ENCODE assay signal across 19 cellular contexts in genomic region chr7:47788083-47788482, GRCh38.
DNase-seq lines count a peak whose midpoint lies in the region; ATAC-seq, FAIRE-seq and TF ChIP-seq lines count a peak whose summit lies in the region.
"Had no signal": no experiment of that assay in that cellular context is flagged by ENCODE, and none has a peak within 500 bp of the region (broad histone marks: within the 10 kb centered on the region; RNA-seq: fewer than 3 reads in every experiment).

No MANE protein-coding gene starts in this region.

- no peak for DNase-seq in mammary epithelial cell
- no peak for DNase-seq in breast epithelium (ENCODE audit: low spot score in 2 of 2)
- no peak for DNase-seq in RWPE2 (ENCODE audit: low spot score)
- no peak for DNase-seq in frontal cortex (ENCODE audit: low spot score in 2 of 2)
- no peak for DNase-seq in amygdala (lab: John Stamatoyannopoulos, UW)
- DNase-seq in NCI-H187 (lab: John Stamatoyannopoulos, UW), result no peak
- DNase-seq in RKO (ENCODE audit: low spot score), result no peak
- no peak for DNase-seq in NCI-H1105 treated with DMSO at 0.1 percent for 48 hours (lab: John Stamatoyannopoulos, UW)
- DNase-seq: 8988T, Caco-2, GDM1, Karpas-422, MM.1S, NCI-H1105, NCI-H187 treated with DMSO at 0.1 percent for 48 hours, NCI-H2171, NCI-H510A, NCI-H82 had no signal

- no peak overlapping the region for H3K9ac ChIP-seq in mammary epithelial cell (ENCODE audit: insufficient read depth, low read length)

- WGBS in mammary epithelial cell (ENCODE audit: low coverage, missing lambda C conversion rate), result 96% methylated on average over 4 of the region's 4 CpGs

- CTCF ChIA-PET in mammary epithelial cell (lab: Charles Lee; ENCODE audit: low non-redundant PET), result no interaction called here

- FAIRE-seq in frontal cortex (lab: Jason Lieb, UNC), result peak; percentile 24

- TF ChIP-seq POLR2A in breast epithelium (IDR thresholded peaks at IDR 0.05), result no peak

- H3K4me1 ChIP-seq in mammary epithelial cell (ENCODE audit: insufficient read depth, low read length) (peaks cover 41% of the 10 kb centered on the region), breast epithelium (no peaks in the 10 kb centered on the region), RWPE2 (ENCODE audit: insufficient read depth, poor library complexity, severe bottlenecking) (peaks cover 44% of the 10 kb centered on the region)

- no peaks in the 10 kb centered on the region for H3K27me3 ChIP-seq in mammary epithelial cell (ENCODE audit: insufficient read depth, low read length)
- H3K27me3 ChIP-seq in breast epithelium, result no peaks in the 10 kb centered on the region
- no peaks in the 10 kb centered on the region for H3K27me3 ChIP-seq in RWPE2 (ENCODE audit: insufficient read depth, poor library complexity, severe bottlenecking)

- peak overlapping the region; percentile 98 for H3K27ac ChIP-seq in mammary epithelial cell (ENCODE audit: insufficient read depth, low read depth, low read length)
- H3K27ac ChIP-seq in breast epithelium, result peak overlapping the region in 1 of 2 donors; percentile 87
- H3K27ac ChIP-seq in RWPE2 (ENCODE audit: poor library complexity, severe bottlenecking), result peak overlapping the region; percentile 100
- H3K27ac ChIP-seq: SK-N-MC had no signal

- H4K20me1 ChIP-seq in mammary epithelial cell (ENCODE audit: insufficient read depth, low read length), result no peaks in the 10 kb centered on the region

- no peak overlapping the region for H3K4me2 ChIP-seq in mammary epithelial cell (ENCODE audit: insufficient read depth, low read depth, low read length)

- intact Hi-C loops in mammary epithelial cell (cut with micrococcal nuclease) (no loop called here), breast epithelium (cut with DNase I; ENCODE audit: low total_unique reads) (no loop called here)

- in situ Hi-C loops in mammary epithelial cell (cut with MboI; ENCODE audit: low sequenced_read_pairs in 2 of 2), result no loop called here

- dilution Hi-C loops in mammary epithelial cell (cut with HindIII; ENCODE audit: low sequenced_read_pairs), result no loop called here

- no peaks in the 10 kb centered on the region for H3K36me3 ChIP-seq in mammary epithelial cell (ENCODE audit: insufficient read depth, low read length)
- no peaks in the 10 kb centered on the region for H3K36me3 ChIP-seq in breast epithelium
- no peaks in the 10 kb centered on the region for H3K36me3 ChIP-seq in RWPE2 (ENCODE audit: low read depth)

- BruUV-seq in mammary epithelial cell (replicated peaks; lab: Mats Ljungman, UMichigan), result no TSS peak

- ATAC-seq in RWPE2 (ENCODE audit: low read depth), result no peak

- H3K4me3 ChIP-seq in mammary epithelial cell (replicated peaks in 1 of 3; ENCODE audit: insufficient read depth in 1 of 3, low read depth in 2 of 3, low read length in 3 of 3), result no peak overlapping the region
- H3K4me3 ChIP-seq in breast epithelium, result no peak overlapping the region
- H3K4me3 ChIP-seq in RWPE2 (ENCODE audit: severe bottlenecking), result no peak overlapping the region
- H3K4me3 ChIP-seq: SK-N-MC had no signal

- no peaks in the 10 kb centered on the region for H3K79me2 ChIP-seq in mammary epithelial cell (ENCODE audit: insufficient read depth, low read length)

- H2AFZ ChIP-seq in mammary epithelial cell (ENCODE audit: low read depth, low read length), result no peak overlapping the region

- no peaks in the 10 kb centered on the region for H3K9me3 ChIP-seq in mammary epithelial cell (replicated peaks; ENCODE audit: insufficient read depth, low read length)
- H3K9me3 ChIP-seq in breast epithelium, result no peaks in the 10 kb centered on the region
- H3K9me3 ChIP-seq in RWPE2 (ENCODE audit: severe bottlenecking), result no peaks in the 10 kb centered on the region
- H3K9me3 ChIP-seq: Caco-2 had no signal

- no peak for TF ChIP-seq CTCF in mammary epithelial cell (conservative IDR thresholded peaks at IDR 0.05 in 1 of 2, IDR thresholded peaks at IDR 0.05 in 1 of 2; ENCODE audit: extremely low read depth in 1 of 2, insufficient read depth in 1 of 2, low read depth in 1 of 2, low read length in 2 of 2)
- no peak for TF ChIP-seq CTCF in breast epithelium (IDR thresholded peaks at IDR 0.05)
- no peak for TF ChIP-seq CTCF in RWPE2 (IDR thresholded peaks at IDR 0.05; ENCODE audit: poor library complexity, severe bottlenecking)
